In the genomic region with DNA sequence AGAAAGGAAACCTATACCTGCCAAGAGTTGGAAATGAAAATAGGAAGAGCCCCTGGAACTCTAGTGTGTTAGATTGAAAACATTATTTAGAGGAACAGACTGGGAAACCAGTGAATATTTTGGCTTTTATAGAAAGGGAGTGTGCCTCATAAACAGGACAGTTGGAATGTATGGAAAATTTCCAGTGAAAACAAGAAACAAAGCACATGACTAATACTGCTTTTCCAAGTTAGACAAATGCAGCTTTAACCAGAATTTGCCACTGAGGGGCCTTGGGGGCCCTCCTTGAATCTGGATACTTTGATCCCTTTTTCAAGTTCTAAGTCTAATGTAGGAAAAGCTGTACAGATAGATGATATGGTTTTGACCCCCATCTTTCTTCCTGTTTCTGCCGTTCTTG, we compare ENCODE assay signal across 1 cellular context.
A peak's percentile ranks its signal among the peaks of the same experiment; 100 is the strongest.
TF ChIP-seq lines count a peak whose summit lies in the region.

No MANE protein-coding gene starts in this region.

TF ChIP-seq in A549, 52 proteins besides CTCF, POLR2A, EP300 and RAD21 (continued from another document):
- TF ChIP-seq FOSL2 (IDR thresholded peaks at IDR 0.05), result no peak
- TF ChIP-seq FOSL2 (CRISPR knock-in tag; IDR thresholded peaks at IDR 0.05), result 0 out of 2 replicates have a peak, but pooled peaks have one; percentile 16
TF ChIP-seq in A549: peak in this region for 5.
